In genomic region chr19:42233106-42233505, GRCh38 we compare ENCODE assay signal across 28 cellular contexts. TPM values are rescaled to one million over a fixed set of nuclear protein-coding genes. Genes with fewer than 3 reads are reported as not detected.
A peak's percentile ranks its signal among the peaks of the same experiment; 100 is the strongest.
DNase-seq lines count a peak whose midpoint lies in the region; ATAC-seq, FAIRE-seq and TF ChIP-seq lines count a peak whose summit lies in the region.
"Had no signal": no experiment of that assay in that cellular context is flagged by ENCODE, and none has a peak within 500 bp of the region (broad histone marks: within the 10 kb centered on the region; RNA-seq: fewer than 3 reads in every experiment).

No MANE protein-coding gene starts in this region.

- no peaks in the 10 kb centered on the region for H3K27me3 Mint-ChIP-seq in stimulated activated naive CD8-positive, alpha-beta T cell treated with anti-CD3 and anti-CD28 coated beads, Interleukin-15, Interleukin-2, amounts not matched to agents 100 ng/mL and 50 ng/mL, for 24 hours
- H3K27me3 Mint-ChIP-seq: effector memory CD8-positive, alpha-beta T cell had no signal

- TF ChIP-seq CTCF in Peyer's patch (IDR thresholded peaks at IDR 0.05) = no peak
- TF ChIP-seq CTCF in kidney (IDR thresholded peaks at IDR 0.05; ENCODE audit: borderline replicate concordance, extremely low read depth, insufficient read depth) = no peak

- ATAC-seq in stimulated activated naive CD8-positive, alpha-beta T cell treated with anti-CD3 and anti-CD28 coated beads, Interleukin-15, Interleukin-2, amounts not matched to agents 100 U/mL and 50 U/mL, for 24 hours = no peak
- ATAC-seq: effector memory CD8-positive, alpha-beta T cell; esophagus mucosa; foreskin keratinocyte; left lung; natural killer cell had no signal

- H3K9me3 ChIP-seq in Peyer's patch = no peaks in the 10 kb centered on the region
- no peaks in the 10 kb centered on the region for H3K9me3 ChIP-seq in kidney (ENCODE audit: control insufficient read depth in 1 of 2, low read length in 2 of 2)
- H3K9me3 ChIP-seq: colonic mucosa, left lung, right atrium auricular region had no signal

- H3K4me1 ChIP-seq in Peyer's patch = peaks cover 0 to 18% (median 0%) of the 10 kb centered on the region in 4 donors
- H3K4me1 ChIP-seq in kidney (ENCODE audit: control insufficient read depth in 1 of 2, insufficient read depth in 1 of 2, low read depth in 1 of 2, low read length in 2 of 2) = peaks cover 0 to 5% of the 10 kb centered on the region in 2 donors
- H3K4me1 ChIP-seq: colonic mucosa, foreskin keratinocyte, left lung, parathyroid adenoma, right atrium auricular region had no signal

- peaks cover 54% of the 10 kb centered on the region for H3K36me3 Mint-ChIP-seq in stimulated activated naive CD8-positive, alpha-beta T cell treated with anti-CD3 and anti-CD28 coated beads, Interleukin-15, Interleukin-2, amounts not matched to agents 100 ng/mL and 50 ng/mL, for 24 hours (ENCODE audit: low read depth)
- H3K36me3 Mint-ChIP-seq: natural killer cell had no signal

- H3K4me1 Mint-ChIP-seq in stimulated activated naive CD8-positive, alpha-beta T cell treated with anti-CD3 and anti-CD28 coated beads, Interleukin-15, Interleukin-2, amounts not matched to agents 100 ng/mL and 50 ng/mL, for 24 hours (ENCODE audit: low read depth) = no peaks in the 10 kb centered on the region

- intact Hi-C loops in kidney (cut with DNase I) = no loop called here

- no peaks in the 10 kb centered on the region for H3K27me3 ChIP-seq in Peyer's patch
- H3K27me3 ChIP-seq: colonic mucosa, foreskin keratinocyte, left lung, right atrium auricular region had no signal

- no peaks in the 10 kb centered on the region for H3K9me3 Mint-ChIP-seq in stimulated activated naive CD8-positive, alpha-beta T cell treated with anti-CD3 and anti-CD28 coated beads, Interleukin-15, Interleukin-2, amounts not matched to agents 100 ng/mL and 50 ng/mL, for 24 hours
- H3K9me3 Mint-ChIP-seq: CD14-positive monocyte; effector memory CD8-positive, alpha-beta T cell; immature natural killer cell; natural killer cell had no signal

- H3K36me3 ChIP-seq in Peyer's patch (peaks cover 0 to 96% (median 0%) of the 10 kb centered on the region in 3 donors), kidney (ENCODE audit: control insufficient read depth in 1 of 2, insufficient read depth in 2 of 2, low read length in 2 of 2) (peaks cover 32 to 38% of the 10 kb centered on the region in 2 donors)
- H3K36me3 ChIP-seq: colonic mucosa had no signal

- H3K9ac ChIP-seq in kidney (ENCODE audit: low read length in 2 of 2) = peak overlapping the region in 1 of 2 donors; percentile 3
- H3K9ac ChIP-seq: KMS-11, parathyroid adenoma had no signal

- no peak overlapping the region for H3K4me3 Mint-ChIP-seq in stimulated activated naive CD8-positive, alpha-beta T cell treated with anti-CD3 and anti-CD28 coated beads, Interleukin-15, Interleukin-2, amounts not matched to agents 100 ng/mL and 50 ng/mL, for 24 hours
- H3K4me3 Mint-ChIP-seq: CD14-positive monocyte; effector memory CD8-positive, alpha-beta T cell; immature natural killer cell; natural killer cell had no signal

- peak overlapping the region in 3 of 4 donors; percentile 61 to 94 (median 83) for H3K27ac ChIP-seq in Peyer's patch
- H3K27ac ChIP-seq in kidney (ENCODE audit: low read depth in 2 of 2, low read length in 2 of 2) = peak overlapping the region; percentile 32 to 40
- H3K27ac ChIP-seq: foreskin keratinocyte, KMS-11, left lung, parathyroid adenoma, right atrium auricular region had no signal

- no peak for TF ChIP-seq POLR2A in Peyer's patch (IDR thresholded peaks at IDR 0.05)

- H3K27ac Mint-ChIP-seq in stimulated activated naive CD8-positive, alpha-beta T cell treated with anti-CD3 and anti-CD28 coated beads, Interleukin-15, Interleukin-2, amounts not matched to agents 100 ng/mL and 50 ng/mL, for 24 hours = peak overlapping the region; percentile 52

- H3K4me3 ChIP-seq in Peyer's patch (no peak overlapping the region), kidney (ENCODE audit: low read length in 2 of 2) (no peak overlapping the region)
- H3K4me3 ChIP-seq: colonic mucosa, left lung, right atrium auricular region had no signal

- FAIRE-seq in kidney (lab: Jason Lieb, UNC) = no peak
- FAIRE-seq: G401.6 had no signal

- DNase-seq in stimulated activated naive CD8-positive, alpha-beta T cell treated with anti-CD3 and anti-CD28 coated beads, Interleukin-15, Interleukin-2, amounts not matched to agents 100 U/mL and 50 U/mL, for 24 hours = no peak
- DNase-seq in Peyer's patch = no peak
- no peak for DNase-seq in kidney
- no peak for DNase-seq in NCI-H510A (lab: John Stamatoyannopoulos, UW)
- DNase-seq in T-helper 1 cell = no peak
- no peak for DNase-seq in cerebellar cortex (ENCODE audit: low spot score)
- DNase-seq: activated naive CD4-positive, alpha-beta T cell; colonic mucosa; DMS153; effector memory CD8-positive, alpha-beta T cell; foreskin keratinocyte; GOT3; immature natural killer cell; natural killer cell; NCI-H1694 treated with DMSO at 0.1 percent for 48 hours; NCI-H226; OCI-M1; SHP77 treated with DMSO at 0.1 percent for 48 hours; stimulated activated CD4-positive, alpha-beta T cell treated with anti-CD3 and anti-CD28 coated beads, Interleukin-4, amount 100 ng/mL, for 4 hours; stimulated activated naive CD4-positive, alpha-beta T cell treated with Interleukin-2 at 50 U/mL for 16 hours had no signal

RNA-seq across cellular contexts. Expression of gene GSK3A, which starts 9.3 kb away (rescaled TPM):
- total RNA-seq in Peyer's patch = 10 to 100 TPM; 31.4 to 44.1 (median 41.0) TPM
- 39.2 TPM for total RNA-seq in kidney
- polyA plus RNA-seq in kidney (ENCODE audit: insufficient read depth, low read depth, low replicate concordance) = 57.3 TPM

RNA-seq across cellular contexts. Expression of gene ZNF526, which starts 13.0 kb away (rescaled TPM):
- 10 to 100 TPM in 3 of 4 donors, 1 to 10 TPM in 1; 9.1 to 14.0 (median 12.3) TPM for total RNA-seq in Peyer's patch
- total RNA-seq in kidney = 11.6 TPM
- polyA plus RNA-seq in kidney (ENCODE audit: insufficient read depth, low read depth, low replicate concordance) = 2.6 TPM

RNA-seq across cellular contexts. Expression of gene DEDD2, which starts 15.6 kb away (rescaled TPM):
- 10 to 100 TPM; 20.6 to 60.2 (median 51.6) TPM for total RNA-seq in Peyer's patch
- total RNA-seq in kidney = 26.1 TPM
- 36.3 TPM for polyA plus RNA-seq in kidney (ENCODE audit: insufficient read depth, low read depth, low replicate concordance)

RNA-seq across cellular contexts. Expression of gene ERF, which starts 21.8 kb away (rescaled TPM):
- 10 to 100 TPM; 13.2 to 85.4 (median 49.3) TPM for total RNA-seq in Peyer's patch
- 61.2 TPM for total RNA-seq in kidney
- polyA plus RNA-seq in kidney (ENCODE audit: insufficient read depth, low read depth, low replicate concordance) = 31.1 TPM

RNA-seq across cellular contexts. Expression of gene CIC, which starts 35.9 kb away (rescaled TPM):
- total RNA-seq in Peyer's patch = 10 to 100 TPM; 40.5 to 72.8 (median 67.2) TPM
- total RNA-seq in kidney = 90.9 TPM
- polyA plus RNA-seq in kidney (ENCODE audit: insufficient read depth, low read depth, low replicate concordance) = 18.8 TPM
